Comparison of ENCODE assay signal across 10 cellular contexts in the genomic region with DNA sequence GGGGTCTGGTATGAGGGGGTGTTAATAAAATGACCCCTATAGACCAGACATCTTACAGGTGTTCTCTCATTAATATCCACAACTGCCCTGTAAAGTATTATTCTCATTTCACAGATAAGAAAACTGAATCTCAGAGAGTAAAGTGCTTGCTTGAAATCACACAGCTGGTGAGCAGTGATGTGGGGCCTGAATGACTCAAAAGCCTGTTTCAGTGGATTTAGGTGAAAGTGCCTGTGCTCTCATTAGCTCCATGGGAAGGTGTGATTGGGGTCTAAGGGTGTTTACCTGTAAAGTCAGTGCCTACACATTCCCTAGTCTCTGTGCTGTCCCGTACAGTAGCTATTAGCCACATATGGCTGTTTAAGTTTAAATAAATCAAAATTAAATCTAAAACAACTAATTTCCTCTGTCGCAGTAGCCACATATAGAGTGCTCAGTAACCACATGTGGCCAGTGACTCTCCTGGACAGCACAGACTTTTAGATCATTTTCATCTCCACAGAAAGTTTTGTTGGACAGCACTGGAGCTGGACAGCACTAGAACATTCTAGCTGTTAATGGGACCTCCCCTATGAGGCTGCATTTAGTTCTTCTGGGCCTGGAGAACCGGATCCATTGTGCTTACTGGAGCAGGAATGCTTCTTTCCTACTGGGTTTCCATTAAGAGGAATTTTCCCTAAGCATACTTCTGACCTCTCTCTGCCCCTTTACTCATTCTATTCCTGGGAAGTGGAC. TPM values are rescaled to one million over a fixed set of nuclear protein-coding genes. Genes with fewer than 3 reads are reported as not detected.
DNase-seq lines count a peak whose midpoint lies in the region; ATAC-seq, FAIRE-seq and TF ChIP-seq lines count a peak whose summit lies in the region.
"Had no signal": no experiment of that assay in that cellular context is flagged by ENCODE, and none has a peak within 500 bp of the region (broad histone marks: within the 10 kb centered on the region; RNA-seq: fewer than 3 reads in every experiment).

No MANE protein-coding gene starts in this region.

- no peak for TF ChIP-seq POLR2A in body of pancreas (IDR thresholded peaks at IDR 0.05)

- intact Hi-C loops in left ventricle myocardium inferior (cut with micrococcal nuclease) (no loop called here), right cardiac atrium (cut with DNase I) (no loop called here), body of pancreas (cut with DNase I) (no loop called here), posterior vena cava (cut with DNase I) (no loop called here)

- no peak for ATAC-seq in right cardiac atrium
- peak; percentile 88 for ATAC-seq in HG02938 (IDR thresholded peaks at IDR 0.05; ENCODE audit: unreplicated experiment)
- no peak for ATAC-seq in body of pancreas
- ATAC-seq: WTC11 had no signal

- no peaks in the 10 kb centered on the region for H3K36me3 ChIP-seq in left ventricle myocardium inferior
- H3K36me3 ChIP-seq in body of pancreas (replicated peaks in 1 of 2; ENCODE audit: insufficient read depth in 1 of 2, low read depth in 2 of 2) = no peaks in the 10 kb centered on the region
- no peaks in the 10 kb centered on the region for H3K36me3 ChIP-seq in small intestine (ENCODE audit: control insufficient read depth in 2 of 2, insufficient read depth in 2 of 2, low read length in 2 of 2)
- H3K36me3 ChIP-seq: spleen had no signal

- H3K9me3 ChIP-seq in left ventricle myocardium inferior (replicated peaks) = no peaks in the 10 kb centered on the region
- no peaks in the 10 kb centered on the region for H3K9me3 ChIP-seq in right cardiac atrium (ENCODE audit: control insufficient read depth, low read length)
- no peaks in the 10 kb centered on the region for H3K9me3 ChIP-seq in body of pancreas
- no peaks in the 10 kb centered on the region for H3K9me3 ChIP-seq in small intestine (ENCODE audit: control insufficient read depth, low read depth)
- H3K9me3 ChIP-seq: spleen had no signal

- H3K4me1 ChIP-seq in left ventricle myocardium inferior (peaks cover 17% of the 10 kb centered on the region), right cardiac atrium (ENCODE audit: control insufficient read depth, insufficient read depth, low read length) (no peaks in the 10 kb centered on the region), body of pancreas (peaks cover 18% of the 10 kb centered on the region), small intestine (ENCODE audit: control insufficient read depth in 2 of 2, insufficient read depth in 1 of 2, low read depth in 1 of 2, low read length in 1 of 2) (no peaks in the 10 kb centered on the region)

- no peaks in the 10 kb centered on the region for H3K27me3 ChIP-seq in left ventricle myocardium inferior (ENCODE audit: low read depth)
- H3K27me3 ChIP-seq in right cardiac atrium (ENCODE audit: control insufficient read depth, insufficient read depth) = no peaks in the 10 kb centered on the region
- H3K27me3 ChIP-seq in body of pancreas = no peaks in the 10 kb centered on the region
- no peaks in the 10 kb centered on the region for H3K27me3 ChIP-seq in small intestine (ENCODE audit: control insufficient read depth in 2 of 2, insufficient read depth in 2 of 2, low read length in 2 of 2)
- H3K27me3 ChIP-seq: spleen had no signal

- H3K4me3 ChIP-seq in left ventricle myocardium inferior = no peak overlapping the region
- no peak overlapping the region for H3K4me3 ChIP-seq in right cardiac atrium (ENCODE audit: low read length)
- no peak overlapping the region for H3K4me3 ChIP-seq in body of pancreas
- H3K4me3 ChIP-seq in small intestine (ENCODE audit: low read depth in 1 of 2, low read length in 2 of 2) = no peak overlapping the region
- H3K4me3 ChIP-seq: spleen had no signal

- H3K27ac ChIP-seq in left ventricle myocardium inferior (replicated peaks) (peak overlapping the region; percentile 76), right cardiac atrium (ENCODE audit: low read length) (no peak overlapping the region), body of pancreas (peak overlapping the region in 3 of 4 donors; percentile 18 to 56 (median 46)), small intestine (ENCODE audit: low read depth in 1 of 2, low read length in 1 of 2) (no peak overlapping the region)

- TF ChIP-seq CTCF in left ventricle myocardium inferior (IDR thresholded peaks at IDR 0.05; ENCODE audit: borderline replicate concordance) (no peak), body of pancreas (IDR thresholded peaks at IDR 0.05) (no peak)

- no peak for DNase-seq in left ventricle myocardium inferior
- no peak for DNase-seq in right cardiac atrium
- no peak for DNase-seq in body of pancreas
- DNase-seq in HuH-7 (ENCODE audit: low spot score) = no peak
- DNase-seq in small intestine = no peak
- no peak for DNase-seq in posterior vena cava (ENCODE audit: low spot score)
- no peak for DNase-seq in islet precursor cell
- DNase-seq: spleen had no signal

- no peak for FAIRE-seq in small intestine (lab: Jason Lieb, UNC)

- 98% methylated on average over 3 of the region's 3 CpGs for WGBS in right cardiac atrium
- WGBS in body of pancreas, 2 donors = 79 to 83% methylated on average over 3 of the region's 3 CpGs
- WGBS in small intestine, 3 donors = 90 to 95% (median 91%) methylated on average over 3 of the region's 3 CpGs

RNA-seq across cellular contexts. Expression of a gene that starts 52.5 kb away (rescaled TPM):
- total RNA-seq in left ventricle myocardium inferior (6.3 TPM), right cardiac atrium (1 to 10 TPM; 4.0 to 9.4 (median 4.4) TPM), body of pancreas (10 to 100 TPM; 18.7 to 25.1 TPM), posterior vena cava (10 to 100 TPM; 18.6 to 24.9 TPM)
- polyA plus RNA-seq in right cardiac atrium (3.1 TPM), small intestine (10 to 100 TPM; 12.9 to 13.5 (median 13.2) TPM)

Comparison
In these comparisons a context has a peak if more than half of its experiments do, and no peak if none do; other contexts are left out.
1. H3K27ac ChIP-seq: peak in left ventricle myocardium inferior (single experiment) and body of pancreas (3 of 4); none in right cardiac atrium (single experiment) and small intestine (0 of 2).